19 cellular contexts compared by ENCODE assay signal in the genomic region with DNA sequence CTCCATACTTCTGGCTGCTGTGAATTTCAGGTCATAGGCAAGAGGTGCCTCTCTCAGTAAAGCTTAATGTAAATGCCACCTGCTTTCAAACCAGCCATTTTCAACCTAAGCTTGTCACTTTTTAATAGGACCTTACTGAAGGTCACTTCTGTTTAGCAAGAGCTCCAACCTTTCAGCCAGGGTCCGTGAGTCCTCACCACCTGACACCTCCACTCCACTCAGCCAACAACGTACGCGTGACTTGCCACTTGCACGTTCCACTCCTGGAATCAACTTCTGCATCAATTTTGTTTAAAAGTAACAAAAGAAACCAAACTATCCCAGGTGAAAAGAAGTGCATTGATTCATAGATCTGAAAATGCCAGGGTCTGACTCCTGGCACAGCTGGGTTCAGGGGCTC.
"Had no signal": no experiment of that assay in that cellular context is flagged by ENCODE, and none has a peak within 500 bp of the region (broad histone marks: within the 10 kb centered on the region; RNA-seq: fewer than 3 reads in every experiment).

No MANE protein-coding gene starts in this region.

- H3K27ac Mint-ChIP-seq: activated CD4-positive, alpha-beta memory T cell treated with anti-CD3 and anti-CD28 coated beads, Interleukin-2, amount 10 ng/mL, durations not matched to agents 7 days and 5 days; activated CD4-positive, alpha-beta T cell treated with anti-CD3 and anti-CD28 coated beads for 36 hours; activated naive CD4-positive, alpha-beta T cell treated with anti-CD3 and anti-CD28 coated beads, Interleukin-2, amount 10 ng/mL, durations not matched to agents 7 days and 5 days; activated naive CD8-positive, alpha-beta T cell treated with anti-CD3 and anti-CD28 coated beads for 36 hours; activated T-helper 17 cell treated with anti-CD3 and anti-CD28 coated beads, Interleukin-2, amount 50 U/mL, for 72 hours; T-cell had no signal

- H3K4me3 ChIP-seq: SK-N-MC had no signal

- DNase-seq: activated CD4-positive, alpha-beta memory T cell treated with anti-CD3 and anti-CD28 coated beads, Interleukin-2, amount 10 ng/mL, durations not matched to agents 7 days and 5 days; activated CD4-positive, alpha-beta T cell treated with anti-CD3 and anti-CD28 coated beads for 36 hours; activated CD4-positive, alpha-beta T cell treated with anti-CD3 and anti-CD28 coated beads, Interleukin-2, amount 50 U/mL, for 1 hour; activated gamma-delta T cell treated with Interleukin-2 at 50 U/mL for 16 hours; activated naive CD4-positive, alpha-beta T cell treated with anti-CD3 and anti-CD28 coated beads, Interleukin-2, amount 10 ng/mL, durations not matched to agents 7 days and 5 days; activated naive CD8-positive, alpha-beta T cell treated with anti-CD3 and anti-CD28 coated beads for 36 hours; activated T-cell treated with anti-CD3 and anti-CD28 coated beads for 4 hours; activated T-cell treated with anti-CD3 and anti-CD28 coated beads, Interleukin-2, amount 50 U/mL, for 48 hours; KG1; NCI-H1048; NCI-H1930; NCI-H2171; NCI-H2227 treated with DMSO at 0.1 percent for 48 hours; NCI-H526; T-cell; T-helper 2 cell had no signal

- H3K27ac ChIP-seq: SK-N-MC, VCaP had no signal

- H3K36me3 Mint-ChIP-seq: activated naive CD4-positive, alpha-beta T cell treated with anti-CD3 and anti-CD28 coated beads, Interleukin-2, amount 10 ng/mL, durations not matched to agents 7 days and 5 days; activated naive CD8-positive, alpha-beta T cell treated with anti-CD3 and anti-CD28 coated beads for 36 hours; T-cell had no signal

- H3K9me3 Mint-ChIP-seq: activated CD4-positive, alpha-beta memory T cell treated with anti-CD3 and anti-CD28 coated beads, Interleukin-2, amount 10 ng/mL, durations not matched to agents 7 days and 5 days; activated naive CD4-positive, alpha-beta T cell treated with anti-CD3 and anti-CD28 coated beads, Interleukin-2, amount 10 ng/mL, durations not matched to agents 7 days and 5 days; activated naive CD8-positive, alpha-beta T cell treated with anti-CD3 and anti-CD28 coated beads for 36 hours; activated T-helper 17 cell treated with anti-CD3 and anti-CD28 coated beads, Interleukin-2, amount 50 U/mL, for 72 hours had no signal

- H3K4me1 Mint-ChIP-seq: activated CD4-positive, alpha-beta memory T cell treated with anti-CD3 and anti-CD28 coated beads, Interleukin-2, amount 10 ng/mL, durations not matched to agents 7 days and 5 days; activated CD4-positive, alpha-beta T cell treated with anti-CD3 and anti-CD28 coated beads for 36 hours; activated naive CD4-positive, alpha-beta T cell treated with anti-CD3 and anti-CD28 coated beads, Interleukin-2, amount 10 ng/mL, durations not matched to agents 7 days and 5 days; activated naive CD8-positive, alpha-beta T cell treated with anti-CD3 and anti-CD28 coated beads for 36 hours; activated T-helper 17 cell treated with anti-CD3 and anti-CD28 coated beads, Interleukin-2, amount 50 U/mL, for 72 hours; T-cell had no signal

- ATAC-seq: activated CD4-positive, alpha-beta T cell treated with anti-CD3 and anti-CD28 coated beads for 36 hours; activated T-helper 17 cell treated with anti-CD3 and anti-CD28 coated beads, Interleukin-2, amount 50 U/mL, for 72 hours; T-cell had no signal

- H3K4me3 Mint-ChIP-seq: activated CD4-positive, alpha-beta memory T cell treated with anti-CD3 and anti-CD28 coated beads, Interleukin-2, amount 10 ng/mL, durations not matched to agents 7 days and 5 days; activated CD4-positive, alpha-beta T cell treated with anti-CD3 and anti-CD28 coated beads for 36 hours; activated naive CD4-positive, alpha-beta T cell treated with anti-CD3 and anti-CD28 coated beads, Interleukin-2, amount 10 ng/mL, durations not matched to agents 7 days and 5 days; activated naive CD8-positive, alpha-beta T cell treated with anti-CD3 and anti-CD28 coated beads for 36 hours; activated T-helper 17 cell treated with anti-CD3 and anti-CD28 coated beads, Interleukin-2, amount 50 U/mL, for 72 hours; T-cell had no signal
